1 cellular context compared by ENCODE assay signal in genomic region chr16:2829501-2830354, GRCh38.
TF ChIP-seq lines count a peak whose summit lies in the region.

Gene ZG16B, plus strand, starts transcription at chr16:2830303. Its CDS starts 139 bp downstream, at chr16:2830442.

TF ChIP-seq in H1, 55 proteins besides CTCF, POLR2A, EP300 and RAD21:
- TF ChIP-seq CHD7 (IDR thresholded peaks at IDR 0.05; ENCODE audit: insufficient replicate concordance, low read length) (no peak), SP1 (IDR thresholded peaks at IDR 0.05; ENCODE audit: low read depth, low read length) (no peak), KDM1A (IDR thresholded peaks at IDR 0.05; ENCODE audit: borderline replicate concordance, low read length) (no peak), E2F6 (IDR thresholded peaks at IDR 0.05) (no peak), MAFK (IDR thresholded peaks at IDR 0.05; ENCODE audit: low read depth, low read length) (no peak), SUZ12 (IDR thresholded peaks at IDR 0.05; ENCODE audit: low read length) (no peak), TAF1 (IDR thresholded peaks at IDR 0.05; ENCODE audit: low read depth, low read length) (no peak)
